Comparison of ENCODE assay signal across 18 cellular contexts in genomic region chr6:109475625-109476024, GRCh38. TPM values are rescaled to one million over a fixed set of nuclear protein-coding genes. Genes with fewer than 3 reads are reported as not detected.
A peak's percentile ranks its signal among the peaks of the same experiment; 100 is the strongest.
DNase-seq lines count a peak whose midpoint lies in the region; ATAC-seq and TF ChIP-seq lines count a peak whose summit lies in the region.
"Had no signal": no experiment of that assay in that cellular context is flagged by ENCODE, and none has a peak within 500 bp of the region (broad histone marks: within the 10 kb centered on the region; RNA-seq: fewer than 3 reads in every experiment).

No MANE protein-coding gene starts in this region.

- peaks cover 80% of the 10 kb centered on the region for H3K79me2 ChIP-seq in Loucy (ENCODE audit: insufficient read depth, low read length)

- H3F3A ChIP-seq in Loucy (ENCODE audit: low read depth) = no peaks in the 10 kb centered on the region

- H3K36me3 ChIP-seq in Loucy (ENCODE audit: insufficient read depth, low read length) = peaks cover 43% of the 10 kb centered on the region; the same call in 1 of the 2 replicates

- no peak overlapping the region for H3K9ac ChIP-seq in Loucy (ENCODE audit: low read depth, low read length, poor library complexity, severe bottlenecking)

- ATAC-seq in activated T-cell treated with anti-CD3 and anti-CD28 coated beads, Interleukin-2, amount 50 U/mL, for 4 hours = no peak
- peak; percentile 98 for ATAC-seq in left lobe of liver
- ATAC-seq in GM21825 (IDR thresholded peaks at IDR 0.05; ENCODE audit: unreplicated experiment) = no peak
- ATAC-seq: A549; activated CD8-positive, alpha-beta T cell treated with anti-CD3 and anti-CD28 coated beads, Interleukin-2, amount 10 ng/mL, durations not matched to agents 7 days and 5 days had no signal

- H3K27me3 ChIP-seq in Loucy (ENCODE audit: insufficient read depth, low read length, poor library complexity, severe bottlenecking) = no peaks in the 10 kb centered on the region
- H3K27me3 ChIP-seq: suprapubic skin had no signal

- no peaks in the 10 kb centered on the region for H3K9me3 ChIP-seq in Loucy (ENCODE audit: insufficient read depth, low read depth, low read length)
- H3K9me3 ChIP-seq: A549, prostate gland, suprapubic skin had no signal

- no peaks in the 10 kb centered on the region for H3K27me3 Mint-ChIP-seq in activated T-cell treated with anti-CD3 and anti-CD28 coated beads, Interleukin-2, amount 50 U/mL, for 4 hours (ENCODE audit: low read depth)

- peak overlapping the region; percentile 33 for H3K4me3 Mint-ChIP-seq in activated T-cell treated with anti-CD3 and anti-CD28 coated beads, Interleukin-2, amount 50 U/mL, for 4 hours
- H3K4me3 Mint-ChIP-seq: activated CD8-positive, alpha-beta T cell treated with anti-CD3 and anti-CD28 coated beads, Interleukin-2, amount 10 ng/mL, durations not matched to agents 7 days and 5 days; T-helper 1 cell treated with Interleukin-12 subunit alpha and Interleukin-12 subunit beta and Interleukin-4 antibody, amounts not matched to agents 30 μg/mL and 1 μg/mL, for 36 hours had no signal

- H3K4me2 ChIP-seq in Loucy (ENCODE audit: low read depth, low read length, poor library complexity, severe bottlenecking) = peak overlapping the region; percentile 88
- H3K4me2 ChIP-seq: A549 had no signal

- H3K9me2 ChIP-seq in Loucy (replicated peaks; ENCODE audit: low read depth, low read length) = no peaks in the 10 kb centered on the region

- peaks cover 49% of the 10 kb centered on the region for H3K4me1 ChIP-seq in Loucy (ENCODE audit: insufficient read depth, low read length, poor library complexity, severe bottlenecking)

- TF ChIP-seq CTCF in Loucy (conservative IDR thresholded peaks at IDR 0.05; ENCODE audit: low read length) = no peak

- DNase-seq in activated T-cell treated with anti-CD3 and anti-CD28 coated beads, Interleukin-2, amount 50 U/mL, for 4 hours = no peak
- DNase-seq in activated T-cell treated with anti-CD3 and anti-CD28 coated beads, Interleukin-2, amount 50 U/mL, for 1 hour = no peak
- DNase-seq in left lobe of liver (ENCODE audit: low spot score) = peak; percentile 61
- no peak for DNase-seq in HK-2 (ENCODE audit: unreplicated experiment)
- DNase-seq: activated CD8-positive, alpha-beta T cell treated with anti-CD3 and anti-CD28 coated beads, Interleukin-2, amount 10 ng/mL, durations not matched to agents 7 days and 5 days; islet precursor cell; KG1; MV-4-11; NCI-H2171 treated with DMSO at 0.1 percent for 48 hours; NCI-H524 treated with DMSO at 0.1 percent for 48 hours; WERI-Rb-1 had no signal

- peaks cover 39% of the 10 kb centered on the region for H4K20me1 ChIP-seq in Loucy (ENCODE audit: insufficient read depth, low read length, poor library complexity, severe bottlenecking)

- peaks cover 68% of the 10 kb centered on the region for H3K36me3 Mint-ChIP-seq in activated T-cell treated with anti-CD3 and anti-CD28 coated beads, Interleukin-2, amount 50 U/mL, for 4 hours (ENCODE audit: insufficient read depth)

- H3K4me3 ChIP-seq in Loucy (ENCODE audit: low read length, poor library complexity, severe bottlenecking) = peak overlapping the region; percentile 93
- H3K4me3 ChIP-seq: A549, coronary artery, prostate gland, suprapubic skin had no signal

- H2AFZ ChIP-seq in Loucy (ENCODE audit: low read length) = no peak overlapping the region

- H3K4me1 Mint-ChIP-seq in activated T-cell treated with anti-CD3 and anti-CD28 coated beads, Interleukin-2, amount 50 U/mL, for 4 hours (ENCODE audit: low read depth) = peaks cover 77% of the 10 kb centered on the region

- no peaks in the 10 kb centered on the region for H3K9me3 Mint-ChIP-seq in activated T-cell treated with anti-CD3 and anti-CD28 coated beads, Interleukin-2, amount 50 U/mL, for 4 hours
- H3K9me3 Mint-ChIP-seq: T-helper 1 cell treated with Interleukin-12 subunit alpha and Interleukin-12 subunit beta and Interleukin-4 antibody, amounts not matched to agents 30 μg/mL and 1 μg/mL, for 36 hours had no signal

RNA-seq across cellular contexts. Expression of gene ZBTB24, which starts 7.4 kb away (rescaled TPM):
- 10 to 100 TPM; 13.9 to 15.5 (median 14.8) TPM for total RNA-seq in activated T-cell treated with anti-CD3 and anti-CD28 coated beads, Interleukin-2, amount 50 U/mL, for 4 hours
- total RNA-seq in left lobe of liver = 2.3 TPM

RNA-seq across cellular contexts. Expression of gene MICAL1, which starts 20.1 kb away (rescaled TPM):
- 10 to 100 TPM in 2 of 3 donors, 1 to 10 TPM in 1; 7.6 to 12.5 (median 12.4) TPM for total RNA-seq in activated T-cell treated with anti-CD3 and anti-CD28 coated beads, Interleukin-2, amount 50 U/mL, for 4 hours
- 2.4 TPM for total RNA-seq in left lobe of liver

RNA-seq across cellular contexts. Expression of gene SMPD2, which starts 35.1 kb away (rescaled TPM):
- total RNA-seq in activated T-cell treated with anti-CD3 and anti-CD28 coated beads, Interleukin-2, amount 50 U/mL, for 4 hours = 10 to 100 TPM; 12.5 to 19.4 (median 15.6) TPM
- total RNA-seq in left lobe of liver = 4.7 TPM

RNA-seq across cellular contexts. Expression of gene PPIL6, which starts 35.2 kb away (rescaled TPM):
- total RNA-seq in activated T-cell treated with anti-CD3 and anti-CD28 coated beads, Interleukin-2, amount 50 U/mL, for 4 hours = under 1 TPM; 0.13 to 0.46 (median 0.27) TPM
- total RNA-seq in left lobe of liver = 0.30 TPM
